16 cellular contexts compared by ENCODE assay signal in the genomic region with DNA sequence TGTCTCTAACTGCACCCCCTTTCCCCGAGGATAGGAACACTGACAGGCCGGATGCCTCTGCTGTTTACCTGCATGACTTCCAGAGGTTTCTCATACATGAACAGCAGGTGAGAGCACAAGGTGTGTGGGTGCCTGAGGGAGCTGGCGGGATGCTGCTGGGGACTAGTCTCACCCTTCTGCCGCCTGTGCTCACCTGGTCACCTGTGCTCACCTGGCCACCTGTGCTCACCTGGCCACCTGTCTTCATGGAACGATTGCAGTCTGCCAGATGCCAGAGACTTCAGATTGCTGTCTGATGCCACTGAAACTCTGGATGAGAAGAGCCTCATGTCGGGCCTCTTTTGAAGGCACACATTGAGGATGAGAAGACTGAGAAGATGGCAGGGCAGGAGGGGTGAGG.
A peak's percentile ranks its signal among the peaks of the same experiment; 100 is the strongest.
DNase-seq lines count a peak whose midpoint lies in the region; ATAC-seq and TF ChIP-seq lines count a peak whose summit lies in the region.
"Had no signal": no experiment of that assay in that cellular context is flagged by ENCODE, and none has a peak within 500 bp of the region (broad histone marks: within the 10 kb centered on the region; RNA-seq: fewer than 3 reads in every experiment).

No MANE protein-coding gene starts in this region.

- no peaks in the 10 kb centered on the region for H3K27me3 Mint-ChIP-seq in naive B cell
- H3K27me3 Mint-ChIP-seq: CD4-positive, CD25-positive, alpha-beta regulatory T cell had no signal

- H3K4me3 Mint-ChIP-seq in naive B cell: no peak overlapping the region
- H3K4me3 Mint-ChIP-seq: CD4-positive, CD25-positive, alpha-beta regulatory T cell; HFFc6 had no signal

- TF ChIP-seq CTCF in gastrocnemius medialis (IDR thresholded peaks at IDR 0.05 in 4 of 5, conservative IDR thresholded peaks at IDR 0.05 in 1 of 5) (no peak), coronary artery (IDR thresholded peaks at IDR 0.05) (no peak)

- peaks cover 16 to 23% (median 17%) of the 10 kb centered on the region in 3 donors for H3K4me1 Mint-ChIP-seq in naive B cell
- H3K4me1 Mint-ChIP-seq: CD4-positive, CD25-positive, alpha-beta regulatory T cell had no signal

- H3K27ac Mint-ChIP-seq in naive B cell: peak overlapping the region in 4 of 6 donors; percentile 38 to 72 (median 58)
- H3K27ac Mint-ChIP-seq: CD4-positive, CD25-positive, alpha-beta regulatory T cell; HFFc6 had no signal

- no peaks in the 10 kb centered on the region for H3K9me3 Mint-ChIP-seq in naive B cell
- H3K9me3 Mint-ChIP-seq: CD4-positive, CD25-positive, alpha-beta regulatory T cell; HFFc6 had no signal

- H3K27ac ChIP-seq in gastrocnemius medialis (no peak overlapping the region), coronary artery (no peak overlapping the region)
- H3K27ac ChIP-seq: 22Rv1, BLaER1, HL-60 had no signal

- no peaks in the 10 kb centered on the region for H3K9me3 ChIP-seq in gastrocnemius medialis
- H3K9me3 ChIP-seq: BLaER1, HAP-1 had no signal

- intact Hi-C loops in gastrocnemius medialis (cut with DNase I; ENCODE audit: low total_unique reads): no loop called here

- no peak for ATAC-seq in naive B cell (ENCODE audit: low read depth in 2 of 2)
- no peak for ATAC-seq in HG03439 (IDR thresholded peaks at IDR 0.05; ENCODE audit: unreplicated experiment)
- no peak for ATAC-seq in gastrocnemius medialis

- DNase-seq in DMS153 (lab: John Stamatoyannopoulos, UW): peak; percentile 9
- no peak for DNase-seq in DMS153 treated with DMSO at 0.1 percent for 48 hours (lab: John Stamatoyannopoulos, UW; ENCODE audit: unreplicated experiment)
- DNase-seq in NCI-H146 treated with DMSO at 0.1 percent for 48 hours (lab: John Stamatoyannopoulos, UW; ENCODE audit: unreplicated experiment): peak; percentile 4
- no peak for DNase-seq in naive B cell
- DNase-seq in gastrocnemius medialis: no peak
- DNase-seq in coronary artery (ENCODE audit: low spot score): no peak
- DNase-seq in NCI-H748 (lab: John Stamatoyannopoulos, UW; ENCODE audit: unreplicated experiment): no peak
- DNase-seq: CD4-positive, CD25-positive, alpha-beta regulatory T cell; HFFc6; IMR-90; KG1 had no signal

- no peaks in the 10 kb centered on the region for H3K27me3 ChIP-seq in gastrocnemius medialis
- H3K27me3 ChIP-seq: BLaER1 had no signal

- in situ Hi-C loops in gastrocnemius medialis (cut with MboI; ENCODE audit: low sequenced_read_pairs in 4 of 4): loop anchor here in 2 of 4 donors (10.0 to 25.0 kb wide), 2 partner anchors 342 to 496 kb away; no protein-coding TSS in a partner anchor

- TF ChIP-seq POLR2A in gastrocnemius medialis (IDR thresholded peaks at IDR 0.05): no peak

- H3K4me3 ChIP-seq in gastrocnemius medialis (no peak overlapping the region), coronary artery (no peak overlapping the region)
- H3K4me3 ChIP-seq: BLaER1, HAP-1 had no signal

- no peaks in the 10 kb centered on the region for H3K4me1 ChIP-seq in gastrocnemius medialis
- H3K4me1 ChIP-seq: BLaER1, HAP-1 had no signal

- peaks cover 3 to 20% of the 10 kb centered on the region in 2 donors for H3K36me3 Mint-ChIP-seq in naive B cell
- H3K36me3 Mint-ChIP-seq: CD4-positive, CD25-positive, alpha-beta regulatory T cell had no signal

- no peaks in the 10 kb centered on the region for H3K36me3 ChIP-seq in gastrocnemius medialis
- H3K36me3 ChIP-seq: HAP-1 had no signal

Comparison
In these comparisons a context has a peak if more than half of its experiments do, and no peak if none do; other contexts are left out.
1. DNase-seq: peak in DMS153 (single experiment) and NCI-H146 treated with DMSO at 0.1 percent for 48 hours (single experiment); none in DMS153 treated with DMSO at 0.1 percent for 48 hours (single experiment), naive B cell (single experiment), gastrocnemius medialis (0 of 2), coronary artery (single experiment) and NCI-H748 (single experiment).